Comparison of ENCODE assay signal across 9 cellular contexts in genomic region chr3:9715127-9715526, GRCh38.
A peak's percentile ranks its signal among the peaks of the same experiment; 100 is the strongest.
DNase-seq lines count a peak whose midpoint lies in the region; ATAC-seq, FAIRE-seq and TF ChIP-seq lines count a peak whose summit lies in the region.
"Had no signal": no experiment of that assay in that cellular context is flagged by ENCODE, and none has a peak within 500 bp of the region (broad histone marks: within the 10 kb centered on the region; RNA-seq: fewer than 3 reads in every experiment).

No MANE protein-coding gene starts in this region.

- FAIRE-seq in D721Med (lab: Jason Lieb, UNC): no peak
- FAIRE-seq: G401.6 had no signal

- no peaks in the 10 kb centered on the region for H3K9me3 ChIP-seq in duodenal mucosa (ENCODE audit: control insufficient read depth in 1 of 2, low read length in 2 of 2)

- no peaks in the 10 kb centered on the region for H3K27me3 ChIP-seq in duodenal mucosa (ENCODE audit: control insufficient read depth in 1 of 2, insufficient read depth in 2 of 2, low read length in 2 of 2)
- no peaks in the 10 kb centered on the region for H3K27me3 ChIP-seq in rectal smooth muscle tissue (ENCODE audit: control insufficient read depth, insufficient read depth, low read length)

- no peak overlapping the region for H3K4me3 ChIP-seq in duodenal mucosa (ENCODE audit: low read depth in 1 of 2, low read length in 2 of 2)
- no peak overlapping the region for H3K4me3 ChIP-seq in rectal smooth muscle tissue (ENCODE audit: low read length)

- H3K36me3 ChIP-seq in duodenal mucosa (ENCODE audit: control insufficient read depth in 1 of 2, insufficient read depth in 2 of 2, low read length in 2 of 2) (no peaks in the 10 kb centered on the region), rectal smooth muscle tissue (ENCODE audit: control insufficient read depth, insufficient read depth, low read length) (no peaks in the 10 kb centered on the region)

- DNase-seq in NCI-H748 (lab: John Stamatoyannopoulos, UW; ENCODE audit: unreplicated experiment) (peak; percentile 17), NCI-H748 treated with DMSO at 0.1 percent for 48 hours (lab: John Stamatoyannopoulos, UW) (no peak), NCI-H526 treated with DMSO at 0.1 percent for 48 hours (lab: John Stamatoyannopoulos, UW) (peak; percentile 3), D721Med (ENCODE audit: insufficient read length, low spot score) (no peak)

- ATAC-seq in GM19467 (IDR thresholded peaks at IDR 0.05; ENCODE audit: unreplicated experiment) (no peak), HG03520 (IDR thresholded peaks at IDR 0.05; ENCODE audit: unreplicated experiment) (no peak)

- H3K9ac ChIP-seq in duodenal mucosa (ENCODE audit: low read depth in 1 of 2, low read length in 2 of 2) (peak overlapping the region; percentile 12 to 32), rectal smooth muscle tissue (ENCODE audit: low read length) (no peak overlapping the region)

- no peak for TF ChIP-seq CTCF in D721Med (IDR thresholded peaks at IDR 0.05; ENCODE audit: insufficient read depth, missing control alignments)

- H3K4me1 ChIP-seq in duodenal mucosa (ENCODE audit: control insufficient read depth in 1 of 2, insufficient read depth in 2 of 2, low read length in 2 of 2) (peaks cover 8 to 12% of the 10 kb centered on the region in 2 donors), rectal smooth muscle tissue (ENCODE audit: control insufficient read depth, insufficient read depth, low read length) (no peaks in the 10 kb centered on the region)

- H3K27ac ChIP-seq in duodenal mucosa (ENCODE audit: low read depth, low read length) (no peak overlapping the region), rectal smooth muscle tissue (ENCODE audit: low read depth, low read length) (peak overlapping the region; percentile 28)

Comparison
In these comparisons a context has a peak if more than half of its experiments do, and no peak if none do; other contexts are left out.
1. DNase-seq: peak in NCI-H748 (single experiment) and NCI-H526 treated with DMSO at 0.1 percent for 48 hours (single experiment); none in NCI-H748 treated with DMSO at 0.1 percent for 48 hours (single experiment) and D721Med (single experiment).